ENCODE assay signal across 8 cellular contexts in the genomic region with DNA sequence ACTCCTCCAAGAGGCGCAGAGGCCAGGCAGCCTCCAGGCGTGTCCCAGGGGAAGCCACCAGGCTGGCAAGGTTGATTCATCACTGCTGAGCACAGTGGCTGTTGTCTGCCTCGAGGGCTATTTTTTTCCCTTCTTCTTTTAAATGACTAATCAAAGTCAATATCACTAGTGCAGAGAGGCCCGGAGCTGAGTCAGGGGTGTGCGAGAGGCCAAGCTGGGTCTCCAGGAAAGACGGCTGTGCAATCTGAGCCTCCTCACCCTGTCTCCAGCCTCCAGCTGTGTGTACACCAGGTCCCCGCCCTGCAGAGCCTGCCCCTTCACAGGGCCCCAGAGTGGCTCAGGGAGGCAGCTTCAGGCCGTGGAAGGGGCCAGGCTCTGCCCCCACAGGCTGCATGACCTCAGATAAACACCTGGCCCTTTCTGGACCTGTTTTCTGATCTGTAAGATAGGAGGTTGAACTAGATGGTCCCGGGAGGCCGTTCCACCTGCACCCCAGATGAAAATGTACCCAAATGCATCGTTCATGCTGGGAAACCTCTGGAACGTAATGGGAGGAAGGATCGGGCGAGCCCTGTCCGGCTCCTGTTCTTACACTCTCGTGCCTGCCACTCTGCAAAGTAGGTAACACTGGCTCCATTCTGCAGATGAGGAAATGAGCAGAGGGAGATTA. TPM values are rescaled to one million over a fixed set of nuclear protein-coding genes. Genes with fewer than 3 reads are reported as not detected.
A peak's percentile ranks its signal among the peaks of the same experiment; 100 is the strongest.
DNase-seq lines count a peak whose midpoint lies in the region; ATAC-seq, FAIRE-seq and TF ChIP-seq lines count a peak whose summit lies in the region.

No MANE protein-coding gene starts in this region.

- H3K9me3 ChIP-seq in BLaER1 (no peaks in the 10 kb centered on the region), mammary epithelial cell (replicated peaks; ENCODE audit: insufficient read depth, low read length) (no peaks in the 10 kb centered on the region)

- BruUV-seq in mammary epithelial cell (replicated peaks; lab: Mats Ljungman, UMichigan) = no TSS peak

- DNase-seq in HL-60 (ENCODE audit: low read depth in 1 of 2, low spot score in 1 of 2) (peak; percentile 67 to 74), RCC 7860 (ENCODE audit: low spot score) (peak; percentile 99), mammary epithelial cell (peak; percentile 96), progenitor cell of endocrine pancreas (ENCODE audit: low spot score, unreplicated experiment) (no peak), germinal center (ENCODE audit: low spot score) (no peak), head of caudate nucleus (no peak)

- H3K4me1 Mint-ChIP-seq in progenitor cell of endocrine pancreas (ENCODE audit: low read depth) = peaks cover 21% of the 10 kb centered on the region

- H3K27ac ChIP-seq in BLaER1 = no peak overlapping the region
- no peak overlapping the region for H3K27ac ChIP-seq in HL-60 (replicated peaks)
- peak overlapping the region; percentile 22 for H3K27ac ChIP-seq in mammary epithelial cell (ENCODE audit: insufficient read depth, low read depth, low read length)

- CTCF ChIA-PET in mammary epithelial cell (lab: Charles Lee; ENCODE audit: low non-redundant PET) = interaction anchor here (0.6 kb wide), 2 partner anchors 48 to 109 kb away, joined by 3 read pairs; no protein-coding TSS in a partner anchor

- peaks cover 80% of the 10 kb centered on the region for H3K79me2 ChIP-seq in mammary epithelial cell (ENCODE audit: insufficient read depth, low read length)

- FAIRE-seq in RCC 7860 (lab: Jason Lieb, UNC) = peak; percentile 93

- H3K27me3 ChIP-seq in BLaER1 (peaks cover 83% of the 10 kb centered on the region), HL-60 (ENCODE audit: insufficient read depth, poor library complexity, severe bottlenecking) (peaks cover 2% of the 10 kb centered on the region), mammary epithelial cell (ENCODE audit: insufficient read depth, low read length) (no peaks in the 10 kb centered on the region)

- dilution Hi-C loops in mammary epithelial cell (cut with HindIII; ENCODE audit: low sequenced_read_pairs) = no loop called here

- no peaks in the 10 kb centered on the region for H3K36me3 ChIP-seq in BLaER1
- peaks cover 5% of the 10 kb centered on the region for H3K36me3 ChIP-seq in mammary epithelial cell (ENCODE audit: insufficient read depth, low read length)

- no peaks in the 10 kb centered on the region for H3K36me3 Mint-ChIP-seq in progenitor cell of endocrine pancreas (ENCODE audit: insufficient read depth)

- H3K4me2 ChIP-seq in BLaER1 = peak overlapping the region; percentile 100
- peak overlapping the region; percentile 51 for H3K4me2 ChIP-seq in mammary epithelial cell (ENCODE audit: insufficient read depth, low read depth, low read length)

- H3K9ac ChIP-seq in BLaER1 = no peak overlapping the region; the same call in 1 of the 2 replicates
- H3K9ac ChIP-seq in mammary epithelial cell (ENCODE audit: insufficient read depth, low read length) = no peak overlapping the region

- H3K4me1 ChIP-seq in BLaER1 (peaks cover 78% of the 10 kb centered on the region), mammary epithelial cell (ENCODE audit: insufficient read depth, low read length) (peaks cover 37% of the 10 kb centered on the region)

- intact Hi-C loops in mammary epithelial cell (cut with micrococcal nuclease) = loop anchor here (5.0 kb wide), 1 partner anchor 193 kb away; a partner anchor contains a TSS
- intact Hi-C loops in head of caudate nucleus (cut with DNase I) = loop anchor here (5.0 to 10.0 kb wide), 2 partner anchors 33 to 141 kb away; a partner anchor contains a TSS

- no peak for TF ChIP-seq CTCF in HL-60 (IDR thresholded peaks at IDR 0.05; ENCODE audit: insufficient read depth, low read length)
- TF ChIP-seq CTCF in mammary epithelial cell (conservative IDR thresholded peaks at IDR 0.05 in 1 of 2, IDR thresholded peaks at IDR 0.05 in 1 of 2; ENCODE audit: extremely low read depth in 1 of 2, insufficient read depth in 1 of 2, low read depth in 1 of 2, low read length in 2 of 2) = no peak
- TF ChIP-seq CTCF in progenitor cell of endocrine pancreas (IDR thresholded peaks at IDR 0.05; ENCODE audit: unreplicated experiment) = no peak

- no peak for ATAC-seq in HG02763 (IDR thresholded peaks at IDR 0.05; ENCODE audit: unreplicated experiment)

- H3K27me3 Mint-ChIP-seq in progenitor cell of endocrine pancreas = peaks cover 6% of the 10 kb centered on the region

- H3K27ac Mint-ChIP-seq in progenitor cell of endocrine pancreas = peak overlapping the region; percentile 89

- peaks cover 91% of the 10 kb centered on the region for H4K20me1 ChIP-seq in BLaER1
- H4K20me1 ChIP-seq in mammary epithelial cell (ENCODE audit: insufficient read depth, low read length) = peaks cover 6% of the 10 kb centered on the region

- H2AFZ ChIP-seq in mammary epithelial cell (ENCODE audit: low read depth, low read length) = no peak overlapping the region

- peak overlapping the region; percentile 50 for H3K4me3 Mint-ChIP-seq in progenitor cell of endocrine pancreas (ENCODE audit: low read depth)

- in situ Hi-C loops in mammary epithelial cell (cut with MboI; ENCODE audit: low sequenced_read_pairs in 2 of 2) = loop anchor here in 1 of 2 donors (10.0 kb wide), 1 partner anchor 101 kb away; no protein-coding TSS in a partner anchor

- WGBS in mammary epithelial cell (ENCODE audit: low coverage, missing lambda C conversion rate) = 41% methylated on average over 14 of the region's 16 CpGs

- no peaks in the 10 kb centered on the region for H3K9me3 Mint-ChIP-seq in progenitor cell of endocrine pancreas (ENCODE audit: low read depth)

- H3K4me3 ChIP-seq in BLaER1 = no peak overlapping the region
- H3K4me3 ChIP-seq in HL-60 (replicated peaks; ENCODE audit: insufficient read depth, low read length) = no peak overlapping the region
- no peak overlapping the region for H3K4me3 ChIP-seq in mammary epithelial cell (replicated peaks in 1 of 3; ENCODE audit: insufficient read depth in 1 of 3, low read depth in 2 of 3, low read length in 3 of 3)

RNA-seq across cellular contexts. Expression of a gene that starts 3.7 kb away (rescaled TPM):
- total RNA-seq in mammary epithelial cell = 10 to 100 TPM in 1 of 2 donors, 1 to 10 TPM in 1; 6.8 to 39.7 TPM
- 30.5 TPM for polyA plus RNA-seq in mammary epithelial cell
- polyA minus RNA-seq in mammary epithelial cell = 30.8 TPM
- 40.9 and 46.6 TPM in 2 replicates for total RNA-seq in progenitor cell of endocrine pancreas

RNA-seq across cellular contexts. Expression of a gene that starts 22.8 kb away (rescaled TPM):
- total RNA-seq in mammary epithelial cell (10 to 100 TPM in 1 of 2 donors, 1 to 10 TPM in 1; 6.7 to 23.6 TPM), progenitor cell of endocrine pancreas (62.9 and 69.7 TPM in 2 replicates)
- polyA plus RNA-seq in mammary epithelial cell = 30.4 TPM
- polyA minus RNA-seq in mammary epithelial cell = 18.2 TPM

RNA-seq across cellular contexts. Expression of a gene that starts 32.4 kb away (rescaled TPM):
- 10 to 100 TPM; 36.0 to 57.6 TPM for total RNA-seq in mammary epithelial cell
- 77.9 TPM for polyA plus RNA-seq in mammary epithelial cell
- 102 TPM for polyA minus RNA-seq in mammary epithelial cell
- 57.9 and 58.8 TPM in 2 replicates for total RNA-seq in progenitor cell of endocrine pancreas

RNA-seq across cellular contexts. Expression of a gene that starts 32.5 kb away (rescaled TPM):
- 10 to 100 TPM in 1 of 2 donors, 1 to 10 TPM in 1; 3.0 to 11.1 TPM for total RNA-seq in mammary epithelial cell
- polyA plus RNA-seq in mammary epithelial cell = 5.7 TPM
- 5.7 TPM for polyA minus RNA-seq in mammary epithelial cell
- total RNA-seq in progenitor cell of endocrine pancreas = 10.4 and 11.1 TPM in 2 replicates

RNA-seq across cellular contexts. Expression of a gene that starts 48.2 kb away (rescaled TPM):
- total RNA-seq in mammary epithelial cell = 1 to 10 TPM; 1.1 to 3.7 TPM
- polyA plus RNA-seq in mammary epithelial cell = 0.61 TPM
- polyA minus RNA-seq in mammary epithelial cell = not detected
- total RNA-seq in progenitor cell of endocrine pancreas = 15.0 and 15.6 TPM in 2 replicates

Comparison
In these comparisons a context has a peak if more than half of its experiments do, and no peak if none do; other contexts are left out.
1. DNase-seq: peak in HL-60 (2 of 2), RCC 7860 (single experiment) and mammary epithelial cell (single experiment); none in progenitor cell of endocrine pancreas (single experiment), germinal center (single experiment) and head of caudate nucleus (0 of 42).